ENCODE assay signal across 1 cellular context in genomic region chr20:38446441-38447209, GRCh38.
TF ChIP-seq lines count a peak whose summit lies in the region.

No MANE protein-coding gene starts in this region.

TF ChIP-seq in GM12878, 131 proteins besides CTCF, POLR2A, EP300 and RAD21 (continued from another document and continues in another):
- TF ChIP-seq E2F4 (IDR thresholded peaks at IDR 0.05; ENCODE audit: low read depth, low read length) (peak; percentile 66; the same call in 1 of the 2 replicates), BCL11A (IDR thresholded peaks at IDR 0.05; ENCODE audit: low read depth, low read length) (peak; percentile 43; the same call in 1 of the 2 replicates), MXI1 (IDR thresholded peaks at IDR 0.05; ENCODE audit: low read depth, low read length) (peak; percentile 89), GABPA (IDR thresholded peaks at IDR 0.05; ENCODE audit: low read depth) (peak; percentile 94), PML (IDR thresholded peaks at IDR 0.05; ENCODE audit: low read length) (peak; percentile 97; the same call in 1 of the 2 replicates), MEF2B (IDR thresholded peaks at IDR 0.05; ENCODE audit: partially characterized antibody, poor library complexity, severe bottlenecking) (peak; percentile 53), TCF7 (IDR thresholded peaks at IDR 0.05; ENCODE audit: borderline replicate concordance) (peak; percentile 71; the same call in 1 of the 2 replicates), IKZF2 (IDR thresholded peaks at IDR 0.05) (peak; percentile 69 to 76), HDAC2 (IDR thresholded peaks at IDR 0.05) (no peak), KAT2A (conservative IDR thresholded peaks at IDR 0.05; ENCODE audit: control insufficient read depth, low read depth, low read length) (no peak), PAX8 (IDR thresholded peaks at IDR 0.05) (no peak), NFIC (IDR thresholded peaks at IDR 0.05; ENCODE audit: low read depth, low read length) (peak; percentile 37; the same call in 1 of the 2 replicates), EZH2 (IDR thresholded peaks at IDR 0.05; ENCODE audit: borderline replicate concordance, control insufficient read depth, low read depth, low read length) (no peak), EGR1 (IDR thresholded peaks at IDR 0.05; ENCODE audit: borderline replicate concordance in 1 of 2, low read depth in 2 of 2, low read length in 2 of 2) (peak; percentile 73 to 95), ZNF217 (IDR thresholded peaks at IDR 0.05) (peak; percentile 33; the same call in 1 of the 2 replicates), MTA3 (IDR thresholded peaks at IDR 0.05; ENCODE audit: borderline replicate concordance, low read length) (no peak), RCOR1 (conservative IDR thresholded peaks at IDR 0.05; ENCODE audit: low read depth, low read length) (0 out of 2 replicates have a peak, but pooled peaks have one; percentile 35), GATAD2B (conservative IDR thresholded peaks at IDR 0.05; ENCODE audit: low read depth) (peak; percentile 94), SP1 (IDR thresholded peaks at IDR 0.05; ENCODE audit: low read depth, low read length) (peak; percentile 83), NFXL1 (IDR thresholded peaks at IDR 0.05; ENCODE audit: borderline replicate concordance) (0 out of 2 replicates have a peak, but pooled peaks have one; percentile 18), CBX5 (IDR thresholded peaks at IDR 0.05; ENCODE audit: low read depth) (peak; percentile 90; the same call in 1 of the 2 replicates), SMAD5 (IDR thresholded peaks at IDR 0.05; ENCODE audit: low read depth) (peak; percentile 87), LARP7 (IDR thresholded peaks at IDR 0.05) (peak; percentile 92), NR2F1 (conservative IDR thresholded peaks at IDR 0.05) (peak; percentile 60; the same call in 1 of the 2 replicates), CREB1 (IDR thresholded peaks at IDR 0.05; ENCODE audit: low read depth) (peak; percentile 86), TAF1 (IDR thresholded peaks at IDR 0.05; ENCODE audit: borderline replicate concordance, low read depth, low read length) (peak; percentile 99), CHD2 (IDR thresholded peaks at IDR 0.05; ENCODE audit: borderline replicate concordance, low read depth, low read length) (peak; percentile 46; the same call in 1 of the 2 replicates), FOXM1 (IDR thresholded peaks at IDR 0.05; ENCODE audit: low read depth, low read length) (peak; percentile 45; the same call in 1 of the 2 replicates), ZNF207 (IDR thresholded peaks at IDR 0.05; ENCODE audit: borderline replicate concordance) (peak; percentile 97), CHD1 (IDR thresholded peaks at IDR 0.05; ENCODE audit: low read depth, low read length) (no peak), ZNF592 (IDR thresholded peaks at IDR 0.05) (no peak; the same call in 1 of the 2 replicates), TARDBP (IDR thresholded peaks at IDR 0.05; ENCODE audit: borderline replicate concordance) (peak; percentile 43; the same call in 1 of the 2 replicates), RBBP5 (conservative IDR thresholded peaks at IDR 0.05) (no peak), ZSCAN29 (IDR thresholded peaks at IDR 0.05) (no peak; the same call in 1 of the 2 replicates), ATF3 (IDR thresholded peaks at IDR 0.05; ENCODE audit: borderline replicate concordance, extremely low read depth, low read depth, low read length) (no peak), SMARCA5 (IDR thresholded peaks at IDR 0.05) (peak; percentile 99), NFYA (IDR thresholded peaks at IDR 0.05; ENCODE audit: borderline replicate concordance, low read depth, low read length) (no peak), CREM (IDR thresholded peaks at IDR 0.05; ENCODE audit: low read depth) (peak; percentile 85), STAT1 (conservative IDR thresholded peaks at IDR 0.05) (peak; percentile 90), IRF4 (IDR thresholded peaks at IDR 0.05; ENCODE audit: low read depth, low read length) (peak; percentile 63; the same call in 1 of the 2 replicates), JUND (IDR thresholded peaks at IDR 0.05; ENCODE audit: low read depth, low read length) (no peak), ETV6 (conservative IDR thresholded peaks at IDR 0.05 in 1 of 2, IDR thresholded peaks at IDR 0.05 in 1 of 2; ENCODE audit: borderline replicate concordance in 1 of 2, low read depth in 1 of 2) (peak in 1 of 2 experiments; percentile 70; a peak in 1 of 4 replicates), MEF2A (IDR thresholded peaks at IDR 0.05; ENCODE audit: insufficient read depth, low read depth, low read length) (peak; percentile 72; the same call in 1 of the 2 replicates), SMC3 (IDR thresholded peaks at IDR 0.05; ENCODE audit: borderline replicate concordance, low read length) (peak; percentile 39; the same call in 1 of the 2 replicates), CBFB (IDR thresholded peaks at IDR 0.05; ENCODE audit: low read depth) (peak; percentile 90), TBL1XR1 (IDR thresholded peaks at IDR 0.05; ENCODE audit: low read depth, low read length) (no peak; the same call in 1 of the 2 replicates), YY1 (IDR thresholded peaks at IDR 0.05; ENCODE audit: low read depth, low read length) (peak; percentile 89), SIN3A (IDR thresholded peaks at IDR 0.05; ENCODE audit: low read depth, low read length) (peak; percentile 85; the same call in 1 of the 2 replicates), ASH2L (IDR thresholded peaks at IDR 0.05; ENCODE audit: borderline replicate concordance, low read depth) (no peak), ZBTB33 (IDR thresholded peaks at IDR 0.05) (peak; percentile 17; the same call in 1 of the 2 replicates), YBX1 (IDR thresholded peaks at IDR 0.05) (no peak), POLR2AphosphoS5 (IDR thresholded peaks at IDR 0.05; ENCODE audit: low read length) (peak; percentile 95), ZNF687 (IDR thresholded peaks at IDR 0.05) (peak; percentile 78), MYB (IDR thresholded peaks at IDR 0.05; ENCODE audit: borderline replicate concordance, low read depth, low read length) (0 out of 2 replicates have a peak, but pooled peaks have one; percentile 16), FOXK2 (IDR thresholded peaks at IDR 0.05) (peak; percentile 45; the same call in 1 of the 2 replicates)
- TF ChIP-seq, protein P1, sequence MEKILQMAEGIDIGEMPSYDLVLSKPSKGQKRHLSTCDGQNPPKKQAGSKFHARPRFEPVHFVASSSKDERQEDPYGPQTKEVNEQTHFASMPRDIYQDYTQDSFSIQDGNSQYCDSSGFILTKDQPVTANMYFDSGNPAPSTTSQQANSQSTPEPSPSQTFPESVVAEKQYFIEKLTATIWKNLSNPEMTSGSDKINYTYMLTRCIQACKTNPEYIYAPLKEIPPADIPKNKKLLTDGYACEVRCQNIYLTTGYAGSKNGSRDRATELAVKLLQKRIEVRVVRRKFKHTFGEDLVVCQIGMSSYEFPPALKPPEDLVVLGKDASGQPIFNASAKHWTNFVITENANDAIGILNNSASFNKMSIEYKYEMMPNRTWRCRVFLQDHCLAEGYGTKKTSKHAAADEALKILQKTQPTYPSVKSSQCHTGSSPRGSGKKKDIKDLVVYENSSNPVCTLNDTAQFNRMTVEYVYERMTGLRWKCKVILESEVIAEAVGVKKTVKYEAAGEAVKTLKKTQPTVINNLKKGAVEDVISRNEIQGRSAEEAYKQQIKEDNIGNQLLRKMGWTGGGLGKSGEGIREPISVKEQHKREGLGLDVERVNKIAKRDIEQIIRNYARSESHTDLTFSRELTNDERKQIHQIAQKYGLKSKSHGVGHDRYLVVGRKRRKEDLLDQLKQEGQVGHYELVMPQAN (conservative IDR thresholded peaks at IDR 0.05) = peak; percentile 76
- TF ChIP-seq, protein P2, sequence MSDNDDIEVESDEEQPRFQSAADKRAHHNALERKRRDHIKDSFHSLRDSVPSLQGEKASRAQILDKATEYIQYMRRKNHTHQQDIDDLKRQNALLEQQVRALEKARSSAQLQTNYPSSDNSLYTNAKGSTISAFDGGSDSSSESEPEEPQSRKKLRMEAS (IDR thresholded peaks at IDR 0.05; ENCODE audit: low read depth, low read length) = peak; percentile 47; the same call in 1 of the 2 replicates
- TF ChIP-seq, protein P3, sequence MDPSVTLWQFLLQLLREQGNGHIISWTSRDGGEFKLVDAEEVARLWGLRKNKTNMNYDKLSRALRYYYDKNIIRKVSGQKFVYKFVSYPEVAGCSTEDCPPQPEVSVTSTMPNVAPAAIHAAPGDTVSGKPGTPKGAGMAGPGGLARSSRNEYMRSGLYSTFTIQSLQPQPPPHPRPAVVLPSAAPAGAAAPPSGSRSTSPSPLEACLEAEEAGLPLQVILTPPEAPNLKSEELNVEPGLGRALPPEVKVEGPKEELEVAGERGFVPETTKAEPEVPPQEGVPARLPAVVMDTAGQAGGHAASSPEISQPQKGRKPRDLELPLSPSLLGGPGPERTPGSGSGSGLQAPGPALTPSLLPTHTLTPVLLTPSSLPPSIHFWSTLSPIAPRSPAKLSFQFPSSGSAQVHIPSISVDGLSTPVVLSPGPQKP (IDR thresholded peaks at IDR 0.05; ENCODE audit: low read depth, low read length) = peak; percentile 93
